In genomic region chr2:8403871-8404270, GRCh38 we compare ENCODE assay signal across 17 cellular contexts.
A peak's percentile ranks its signal among the peaks of the same experiment; 100 is the strongest.
DNase-seq lines count a peak whose midpoint lies in the region; ATAC-seq, FAIRE-seq and TF ChIP-seq lines count a peak whose summit lies in the region.
"Had no signal": no experiment of that assay in that cellular context is flagged by ENCODE, and none has a peak within 500 bp of the region (broad histone marks: within the 10 kb centered on the region; RNA-seq: fewer than 3 reads in every experiment).

No MANE protein-coding gene starts in this region.

- TF ChIP-seq CTCF in H1 (IDR thresholded peaks at IDR 0.05; ENCODE audit: control extremely low read depth in 1 of 3, insufficient read depth in 1 of 3, low read depth in 1 of 3, low read length in 3 of 3): no peak
- TF ChIP-seq CTCF in mesothelial cell of epicardium (IDR thresholded peaks at IDR 0.05; ENCODE audit: unreplicated experiment): no peak
- TF ChIP-seq CTCF in thyroid gland (IDR thresholded peaks at IDR 0.05): no peak

- FAIRE-seq in H1 (lab: Jason Lieb, UNC) (no peak), frontal cortex (lab: Jason Lieb, UNC) (no peak)

- no peak overlapping the region for H2BK12ac ChIP-seq in H1 (ENCODE audit: low read depth, low read length)

- H3K79me1 ChIP-seq in H1 (ENCODE audit: low read depth, low read length): no peaks in the 10 kb centered on the region

- H3K4me1 ChIP-seq in H1 (replicated peaks in 1 of 4; ENCODE audit: control insufficient read depth in 3 of 4, insufficient read depth in 4 of 4, low read length in 3 of 4): no peaks in the 10 kb centered on the region
- no peaks in the 10 kb centered on the region for H3K4me1 ChIP-seq in thyroid gland
- H3K4me1 ChIP-seq: HAP-1 had no signal

- no peak overlapping the region for H4K91ac ChIP-seq in H1 (replicated peaks; ENCODE audit: insufficient read length, low read length)

- WGBS in H1 (ENCODE audit: extremely low coverage in 1 of 2, insufficient coverage in 1 of 2, insufficient read length in 1 of 2, insufficient replicate concordance in 2 of 2, low coverage in 1 of 2, low lambda C conversion rate in 2 of 2, missing lambda C conversion rate in 1 of 2), 2 experiments: 88% methylated on average over 5 of the region's 6 CpGs; no CpG with 5 or more reads in 1 of the 2 experiments
- WGBS in thyroid gland, 2 donors: 41 to 42% methylated on average over 6 of the region's 6 CpGs

- no peaks in the 10 kb centered on the region for H3K23me2 ChIP-seq in H1 (ENCODE audit: low read depth, low read length)

- H3K4ac ChIP-seq in H1 (replicated peaks; ENCODE audit: insufficient read length, low read depth, low read length): no peak overlapping the region

- H3K36me3 Mint-ChIP-seq in mesothelial cell of epicardium: no peaks in the 10 kb centered on the region

- no peak for TF ChIP-seq RAD21 in H1 (IDR thresholded peaks at IDR 0.05 in 1 of 2, conservative IDR thresholded peaks at IDR 0.05 in 1 of 2; ENCODE audit: low read depth in 2 of 2, low read length in 2 of 2)

- peaks cover 11% of the 10 kb centered on the region for H3K4me1 Mint-ChIP-seq in mesothelial cell of epicardium

- no peaks in the 10 kb centered on the region for H3K27me3 Mint-ChIP-seq in mesothelial cell of epicardium (ENCODE audit: low read depth)

- no peak overlapping the region for H2BK15ac ChIP-seq in H1 (ENCODE audit: low read length)

- H2AFZ ChIP-seq in H1 (ENCODE audit: low read length): no peak overlapping the region

- DNase-seq in NCI-H2029 (lab: John Stamatoyannopoulos, UW) (peak; percentile 18), H1 (ENCODE audit: low read depth in 1 of 2, low spot score in 2 of 2) (no peak), mesothelial cell of epicardium (ENCODE audit: low spot score in 2 of 2, unreplicated experiment in 2 of 2) (no peak), thyroid gland (peak; percentile 27 to 36), HUDEP-2 (lab: John Stamatoyannopoulos, UW; ENCODE audit: unreplicated experiment in 76 of 76) (no peak), frontal cortex (ENCODE audit: low spot score in 2 of 2) (no peak)
- DNase-seq: AML-193, DMS53, NCI-H1436, NCI-H2081 treated with DMSO at 0.1 percent for 48 hours, NCI-H510A, NCI-H82, PC-3 had no signal

- intact Hi-C loops in thyroid gland (cut with DNase I): no loop called here

- no peak overlapping the region for H3K56ac ChIP-seq in H1 (replicated peaks; ENCODE audit: insufficient read length, low read depth, low read length)

- H3K4me3 Mint-ChIP-seq in mesothelial cell of epicardium: no peak overlapping the region
- H3K4me3 Mint-ChIP-seq: CD14-positive monocyte had no signal

- CTCF ChIA-PET in H1 (lab: Charles Lee; ENCODE audit: partially characterized antibody): interaction anchor here (0.7 kb wide), 1 partner anchor 132 kb away, joined by 3 read pairs; no protein-coding TSS in a partner anchor

- H3K9ac ChIP-seq in H1 (replicated peaks in 1 of 4; ENCODE audit: extremely low read depth in 1 of 4, low read depth in 3 of 4, low read length in 3 of 4): no peak overlapping the region

- no peak overlapping the region for H2BK5ac ChIP-seq in H1 (ENCODE audit: low read depth, low read length)

- TF ChIP-seq POLR2A in H1 (IDR thresholded peaks at IDR 0.05; ENCODE audit: control extremely low read depth in 1 of 2, low read depth in 2 of 2, low read length in 2 of 2) (no peak), thyroid gland (IDR thresholded peaks at IDR 0.05) (no peak)

- H3K23ac ChIP-seq in H1 (ENCODE audit: insufficient read length): no peak overlapping the region

- 0 out of 2 replicates have a peak overlapping the region, but pooled peaks have one; percentile 86 for H2BK20ac ChIP-seq in H1 (ENCODE audit: low read length)

- H3K79me2 ChIP-seq in H1 (ENCODE audit: control insufficient read depth in 1 of 2, insufficient read depth in 2 of 2, low read length in 2 of 2): no peaks in the 10 kb centered on the region

- H3K14ac ChIP-seq in H1 (ENCODE audit: insufficient read length): no peak overlapping the region

- peak overlapping the region; percentile 30 for H3K27ac Mint-ChIP-seq in mesothelial cell of epicardium

- no peak for TF ChIP-seq EP300 in H1 (IDR thresholded peaks at IDR 0.05; ENCODE audit: borderline replicate concordance in 1 of 2, low read depth in 2 of 2, low read length in 2 of 2)

- peaks cover 9% of the 10 kb centered on the region for H3K9me3 Mint-ChIP-seq in mesothelial cell of epicardium

- H2AK5ac ChIP-seq in H1 (ENCODE audit: low read depth, low read length): no peak overlapping the region

- H4K20me1 ChIP-seq in H1 (replicated peaks in 1 of 2; ENCODE audit: control insufficient read depth in 1 of 2, insufficient read depth in 2 of 2, low read length in 2 of 2): no peaks in the 10 kb centered on the region

- no peak overlapping the region for H2BK120ac ChIP-seq in H1 (replicated peaks; ENCODE audit: low read depth, low read length)

- H3K18ac ChIP-seq in H1 (ENCODE audit: extremely low read depth, low read length): no peak overlapping the region; the same call in 1 of the 2 replicates

- no peaks in the 10 kb centered on the region for H3K9me3 ChIP-seq in H1 (ENCODE audit: insufficient read depth in 2 of 2, low read depth in 1 of 2, low read length in 1 of 2)
- H3K9me3 ChIP-seq in thyroid gland: no peaks in the 10 kb centered on the region
- H3K9me3 ChIP-seq: HAP-1 had no signal

- H3K4me3 ChIP-seq in H1 (ENCODE audit: extremely low read depth in 1 of 4, insufficient read depth in 2 of 4, low read depth in 3 of 4, low read length in 4 of 4) (no peak overlapping the region), thyroid gland (replicated peaks in 1 of 3) (no peak overlapping the region)
- H3K4me3 ChIP-seq: HAP-1 had no signal

- H3K27me3 ChIP-seq in H1 (replicated peaks in 1 of 4; ENCODE audit: control insufficient read depth in 3 of 4, extremely low read depth in 1 of 4, insufficient read depth in 3 of 4, low read length in 3 of 4): no peaks in the 10 kb centered on the region
- no peaks in the 10 kb centered on the region for H3K27me3 ChIP-seq in thyroid gland

- H4K5ac ChIP-seq in H1 (ENCODE audit: insufficient read length, low read depth, low read length): no peak overlapping the region

- H3K36me3 ChIP-seq in H1 (ENCODE audit: control insufficient read depth in 2 of 4, insufficient read depth in 4 of 4, low read length in 3 of 4): no peaks in the 10 kb centered on the region
- no peaks in the 10 kb centered on the region for H3K36me3 ChIP-seq in thyroid gland
- H3K36me3 ChIP-seq: HAP-1 had no signal

- POLR2A ChIA-PET in H1 (lab: Charles Lee; ENCODE audit: partially characterized antibody): no interaction called here

- ATAC-seq in HG03469 (IDR thresholded peaks at IDR 0.05; ENCODE audit: unreplicated experiment): no peak
- ATAC-seq: PC-3 had no signal

- H3K4me2 ChIP-seq in H1 (ENCODE audit: insufficient read depth in 1 of 2, low read depth in 2 of 2, low read length in 2 of 2): no peak overlapping the region

- H3K27ac ChIP-seq in H1 (ENCODE audit: low read depth, low read length) (no peak overlapping the region), thyroid gland (no peak overlapping the region)
- H3K27ac ChIP-seq: HL-60 had no signal

- no peak overlapping the region for H4K8ac ChIP-seq in H1 (ENCODE audit: extremely low read depth, insufficient read depth, low read length)

TF ChIP-seq in H1, 55 proteins besides CTCF, POLR2A, EP300 and RAD21:
- TF ChIP-seq SUZ12 (IDR thresholded peaks at IDR 0.05; ENCODE audit: low read length) (no peak), SRF (IDR thresholded peaks at IDR 0.05; ENCODE audit: low read depth, low read length) (no peak), GABPA (IDR thresholded peaks at IDR 0.05; ENCODE audit: borderline replicate concordance, insufficient read depth, low read length) (no peak), MAX (IDR thresholded peaks at IDR 0.05) (no peak), NANOG (IDR thresholded peaks at IDR 0.05; ENCODE audit: insufficient read depth, low read depth, low read length, poor library complexity, severe bottlenecking) (no peak), SP1 (IDR thresholded peaks at IDR 0.05; ENCODE audit: low read depth, low read length) (no peak), BACH1 (IDR thresholded peaks at IDR 0.05; ENCODE audit: low read length) (no peak), EZH2 (IDR thresholded peaks at IDR 0.05; ENCODE audit: low read depth, low read length, severe bottlenecking) (no peak), JUND (IDR thresholded peaks at IDR 0.05; ENCODE audit: low read length) (no peak), KDM5A (IDR thresholded peaks at IDR 0.05; ENCODE audit: low read length) (no peak), E2F6 (IDR thresholded peaks at IDR 0.05) (no peak), NRF1 (IDR thresholded peaks at IDR 0.05; ENCODE audit: low read depth, low read length) (no peak)

Comparison
In these comparisons a context has a peak if more than half of its experiments do, and no peak if none do; other contexts are left out.
1. DNase-seq: peak in NCI-H2029 (single experiment) and thyroid gland (2 of 2); none in H1 (0 of 2), mesothelial cell of epicardium (0 of 2), HUDEP-2 (0 of 76) and frontal cortex (0 of 2).